In the genomic region with DNA sequence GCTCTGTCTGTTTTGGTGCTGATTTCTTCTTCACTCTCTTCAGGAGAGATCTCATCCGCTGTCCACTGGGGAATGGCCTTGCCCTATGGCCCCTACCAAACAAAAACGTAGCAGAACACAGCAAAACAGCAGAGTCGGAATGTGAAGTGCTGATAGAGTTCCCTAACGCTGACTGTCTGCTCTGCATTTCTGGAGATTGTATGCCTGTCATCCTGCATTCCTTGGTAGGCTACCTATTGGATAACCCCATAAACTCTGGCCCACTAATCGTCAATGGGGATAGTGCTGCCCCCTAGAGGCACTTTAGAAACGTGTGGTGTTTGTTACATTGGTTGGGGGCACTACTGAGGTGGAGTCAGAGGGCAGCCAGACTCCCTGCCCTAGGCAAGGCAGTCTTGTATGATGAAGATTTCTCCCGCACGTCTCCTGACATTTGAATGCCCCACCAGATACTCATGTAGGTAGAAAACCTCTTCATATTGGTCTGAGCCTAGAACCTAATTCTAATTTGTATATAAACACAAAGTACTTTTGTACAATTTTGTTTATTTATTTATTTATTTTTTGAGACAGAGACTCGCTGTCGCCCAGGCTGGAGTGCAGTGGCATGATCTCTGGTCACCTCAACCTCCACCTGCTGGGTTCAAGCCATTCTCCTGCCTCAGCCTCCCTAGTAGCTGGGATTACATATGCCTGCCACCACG, we compare ENCODE assay signal across 8 cellular contexts. TPM values are rescaled to one million over a fixed set of nuclear protein-coding genes. Genes with fewer than 3 reads are reported as not detected.
DNase-seq lines count a peak whose midpoint lies in the region; ATAC-seq lines count a peak whose summit lies in the region.

No MANE protein-coding gene starts in this region.

- H3K4me1 Mint-ChIP-seq in activated naive CD8-positive, alpha-beta T cell treated with anti-CD3 and anti-CD28 coated beads, Interleukin-2, amount 10 ng/mL, durations not matched to agents 7 days and 5 days, result no peaks in the 10 kb centered on the region

- no peaks in the 10 kb centered on the region for H3K27me3 ChIP-seq in rectal smooth muscle tissue (ENCODE audit: control insufficient read depth, insufficient read depth, low read length)

- no peaks in the 10 kb centered on the region for H3K36me3 Mint-ChIP-seq in activated naive CD8-positive, alpha-beta T cell treated with anti-CD3 and anti-CD28 coated beads, Interleukin-2, amount 10 ng/mL, durations not matched to agents 7 days and 5 days

- peaks cover 5% of the 10 kb centered on the region for H3K4me1 ChIP-seq in rectal smooth muscle tissue (ENCODE audit: control insufficient read depth, insufficient read depth, low read length)

- intact Hi-C loops in left ventricle myocardium superior (cut with micrococcal nuclease), result no loop called here

- H3K9ac ChIP-seq in rectal smooth muscle tissue (ENCODE audit: low read length), result no peak overlapping the region

- DNase-seq in ELR (ENCODE audit: low read depth) (peak; percentile 78), LoVo (ENCODE audit: low spot score) (peak; percentile 37), RPMI7951 (ENCODE audit: low read depth) (peak; percentile 75), left ventricle myocardium superior (peak; percentile 44)
- DNase-seq in activated naive CD8-positive, alpha-beta T cell treated with anti-CD3 and anti-CD28 coated beads, Interleukin-2, amount 10 ng/mL, durations not matched to agents 7 days and 5 days, result no peak

- no peaks in the 10 kb centered on the region for H3K9me3 Mint-ChIP-seq in activated naive CD8-positive, alpha-beta T cell treated with anti-CD3 and anti-CD28 coated beads, Interleukin-2, amount 10 ng/mL, durations not matched to agents 7 days and 5 days

- H3K27ac ChIP-seq in rectal smooth muscle tissue (ENCODE audit: low read depth, low read length), result no peak overlapping the region

- H3K4me3 ChIP-seq in rectal smooth muscle tissue (ENCODE audit: low read length), result peak overlapping the region; percentile 41

- H3K27me3 Mint-ChIP-seq in activated naive CD8-positive, alpha-beta T cell treated with anti-CD3 and anti-CD28 coated beads, Interleukin-2, amount 10 ng/mL, durations not matched to agents 7 days and 5 days, result peaks cover 22% of the 10 kb centered on the region

- peak; percentile 67 for ATAC-seq in activated naive CD8-positive, alpha-beta T cell treated with anti-CD3 and anti-CD28 coated beads, Interleukin-2, amount 10 ng/mL, durations not matched to agents 7 days and 5 days (ENCODE audit: low read depth)
- ATAC-seq in left ventricle myocardium superior, result peak; percentile 93
- ATAC-seq in HG03469 (IDR thresholded peaks at IDR 0.05; ENCODE audit: unreplicated experiment), result no peak
- ATAC-seq in GM18907 (IDR thresholded peaks at IDR 0.05; ENCODE audit: unreplicated experiment), result no peak

- no peak overlapping the region for H3K27ac Mint-ChIP-seq in activated naive CD8-positive, alpha-beta T cell treated with anti-CD3 and anti-CD28 coated beads, Interleukin-2, amount 10 ng/mL, durations not matched to agents 7 days and 5 days

- no peak overlapping the region for H3K4me3 Mint-ChIP-seq in activated naive CD8-positive, alpha-beta T cell treated with anti-CD3 and anti-CD28 coated beads, Interleukin-2, amount 10 ng/mL, durations not matched to agents 7 days and 5 days

- POLR2A ChIA-PET in activated naive CD8-positive, alpha-beta T cell treated with anti-CD3 and anti-CD28 coated beads, Interleukin-2, amount 10 ng/mL, durations not matched to agents 7 days and 5 days (lab: Charles Lee), result no interaction called here

- H3K36me3 ChIP-seq in rectal smooth muscle tissue (ENCODE audit: control insufficient read depth, insufficient read depth, low read length), result no peaks in the 10 kb centered on the region

RNA-seq across cellular contexts. Expression of a gene that starts 15.6 kb away (rescaled TPM):
- total RNA-seq in RPMI7951 (2014; rRNA removed; shearing (Covaris generic)), result 26.6 and 33.9 TPM in 2 replicates
- 1 to 10 TPM; 4.9 to 6.0 TPM for total RNA-seq in activated naive CD8-positive, alpha-beta T cell treated with anti-CD3 and anti-CD28 coated beads, Interleukin-2, amount 10 ng/mL, durations not matched to agents 7 days and 5 days
- 27.4 TPM for total RNA-seq in left ventricle myocardium superior

Comparison
In these comparisons a context has a peak if more than half of its experiments do, and no peak if none do; other contexts are left out.
1. ATAC-seq: peak in activated naive CD8-positive, alpha-beta T cell treated with anti-CD3 and anti-CD28 coated beads, Interleukin-2, amount 10 ng/mL, durations not matched to agents 7 days and 5 days (single experiment) and left ventricle myocardium superior (single experiment); none in HG03469 (single experiment) and GM18907 (single experiment).